ENCODE assay signal across 8 cellular contexts in genomic region chr5:146965781-146966659, GRCh38.
DNase-seq lines count a peak whose midpoint lies in the region; ATAC-seq and TF ChIP-seq lines count a peak whose summit lies in the region.

No MANE protein-coding gene starts in this region.

- no peak overlapping the region for H3K4me3 ChIP-seq in body of pancreas

- no peak overlapping the region for H3K27ac Mint-ChIP-seq in T-helper 17 cell

- ATAC-seq in GM18517 (IDR thresholded peaks at IDR 0.05; ENCODE audit: unreplicated experiment) (peak; percentile 97), HG02970 (IDR thresholded peaks at IDR 0.05; ENCODE audit: low FRiP score, unreplicated experiment) (peak; percentile 96), T-helper 17 cell (peak; percentile 78), body of pancreas (peak; percentile 95)

- H3K9me3 ChIP-seq in T-helper 17 cell (ENCODE audit: control insufficient read depth, low read length, poor library complexity, severe bottlenecking) (no peaks in the 10 kb centered on the region), body of pancreas (no peaks in the 10 kb centered on the region)

- H3K27ac ChIP-seq in body of pancreas, result no peak overlapping the region

- no peak for TF ChIP-seq POLR2A in body of pancreas (IDR thresholded peaks at IDR 0.05)

- H3K4me1 Mint-ChIP-seq in T-helper 17 cell, result no peaks in the 10 kb centered on the region

- DNase-seq in AG08396 (ENCODE audit: low spot score) (peak; percentile 49), NCI-H146 treated with DMSO at 0.1 percent for 48 hours (lab: John Stamatoyannopoulos, UW; ENCODE audit: unreplicated experiment) (peak; percentile 72), T-helper 17 cell (peak in 2 of 3 donors; percentile 10 to 45), body of pancreas (peak; percentile 72 to 83 (median 74)), iPS-NIHi11 (ENCODE audit: low spot score) (peak; percentile 75)
- DNase-seq in stimulated activated CD4-positive, alpha-beta T cell treated with anti-CD3 and anti-CD28 coated beads, Interleukin-12 subunit alpha, Interleukin-12 subunit beta, amount 100 ng/mL, for 48 hours (ENCODE audit: low read depth in 2 of 3, low spot score in 1 of 3), result peak in 2 of 3 donors; percentile 9 to 58

- no peak overlapping the region for H3K4me3 Mint-ChIP-seq in T-helper 17 cell

- H3K27me3 ChIP-seq in body of pancreas, result no peaks in the 10 kb centered on the region

- no peaks in the 10 kb centered on the region for H3K4me1 ChIP-seq in body of pancreas

- WGBS in body of pancreas, 2 donors, result 30 to 34% methylated on average over 15 of the region's 15 CpGs

- TF ChIP-seq CTCF in body of pancreas (IDR thresholded peaks at IDR 0.05), result peak; percentile 76 to 99 (median 97)

- intact Hi-C loops in body of pancreas (cut with DNase I), result loop anchor here (2.0 kb wide), 1 partner anchor 421 kb away; no protein-coding TSS in a partner anchor

- H3K27me3 Mint-ChIP-seq in T-helper 17 cell, result peaks cover 7% of the 10 kb centered on the region

- H3K36me3 ChIP-seq in body of pancreas (replicated peaks in 1 of 2; ENCODE audit: insufficient read depth in 1 of 2, low read depth in 2 of 2), result no peaks in the 10 kb centered on the region

- H3K36me3 Mint-ChIP-seq in T-helper 17 cell (ENCODE audit: low read depth), result no peaks in the 10 kb centered on the region
